1 cellular context compared by ENCODE assay signal in genomic region chr21:43865471-43866181, GRCh38.
TF ChIP-seq lines count a peak whose summit lies in the region.

No MANE protein-coding gene starts in this region.

TF ChIP-seq in GM12878, 131 proteins besides CTCF, POLR2A, EP300 and RAD21 (continued from another document and continues in another):
- TF ChIP-seq ZBTB33 (IDR thresholded peaks at IDR 0.05) = no peak
- TF ChIP-seq DPF2 (IDR thresholded peaks at IDR 0.05) = peak; percentile 69; the same call in 1 of the 2 replicates
- TF ChIP-seq NKRF (conservative IDR thresholded peaks at IDR 0.05) = 0 out of 2 replicates have a peak, but pooled peaks have one; percentile 45
- TF ChIP-seq LARP7 (IDR thresholded peaks at IDR 0.05) = peak; percentile 68; the same call in 1 of the 2 replicates
- TF ChIP-seq, protein P1, sequence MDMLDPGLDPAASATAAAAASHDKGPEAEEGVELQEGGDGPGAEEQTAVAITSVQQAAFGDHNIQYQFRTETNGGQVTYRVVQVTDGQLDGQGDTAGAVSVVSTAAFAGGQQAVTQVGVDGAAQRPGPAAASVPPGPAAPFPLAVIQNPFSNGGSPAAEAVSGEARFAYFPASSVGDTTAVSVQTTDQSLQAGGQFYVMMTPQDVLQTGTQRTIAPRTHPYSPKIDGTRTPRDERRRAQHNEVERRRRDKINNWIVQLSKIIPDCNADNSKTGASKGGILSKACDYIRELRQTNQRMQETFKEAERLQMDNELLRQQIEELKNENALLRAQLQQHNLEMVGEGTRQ (IDR thresholded peaks at IDR 0.05; ENCODE audit: borderline replicate concordance, low read depth, low read length) = no peak
- TF ChIP-seq NRF1 (conservative IDR thresholded peaks at IDR 0.05; ENCODE audit: low read depth, low read length) = no peak
- TF ChIP-seq RELA (IDR thresholded peaks at IDR 0.05; ENCODE audit: borderline replicate concordance, partially characterized antibody) = no peak
- no peak for TF ChIP-seq HDAC2 (IDR thresholded peaks at IDR 0.05)
- no peak for TF ChIP-seq SIN3A (IDR thresholded peaks at IDR 0.05; ENCODE audit: low read depth, low read length)
- no peak for TF ChIP-seq BCLAF1 (IDR thresholded peaks at IDR 0.05)
- TF ChIP-seq, protein P2, sequence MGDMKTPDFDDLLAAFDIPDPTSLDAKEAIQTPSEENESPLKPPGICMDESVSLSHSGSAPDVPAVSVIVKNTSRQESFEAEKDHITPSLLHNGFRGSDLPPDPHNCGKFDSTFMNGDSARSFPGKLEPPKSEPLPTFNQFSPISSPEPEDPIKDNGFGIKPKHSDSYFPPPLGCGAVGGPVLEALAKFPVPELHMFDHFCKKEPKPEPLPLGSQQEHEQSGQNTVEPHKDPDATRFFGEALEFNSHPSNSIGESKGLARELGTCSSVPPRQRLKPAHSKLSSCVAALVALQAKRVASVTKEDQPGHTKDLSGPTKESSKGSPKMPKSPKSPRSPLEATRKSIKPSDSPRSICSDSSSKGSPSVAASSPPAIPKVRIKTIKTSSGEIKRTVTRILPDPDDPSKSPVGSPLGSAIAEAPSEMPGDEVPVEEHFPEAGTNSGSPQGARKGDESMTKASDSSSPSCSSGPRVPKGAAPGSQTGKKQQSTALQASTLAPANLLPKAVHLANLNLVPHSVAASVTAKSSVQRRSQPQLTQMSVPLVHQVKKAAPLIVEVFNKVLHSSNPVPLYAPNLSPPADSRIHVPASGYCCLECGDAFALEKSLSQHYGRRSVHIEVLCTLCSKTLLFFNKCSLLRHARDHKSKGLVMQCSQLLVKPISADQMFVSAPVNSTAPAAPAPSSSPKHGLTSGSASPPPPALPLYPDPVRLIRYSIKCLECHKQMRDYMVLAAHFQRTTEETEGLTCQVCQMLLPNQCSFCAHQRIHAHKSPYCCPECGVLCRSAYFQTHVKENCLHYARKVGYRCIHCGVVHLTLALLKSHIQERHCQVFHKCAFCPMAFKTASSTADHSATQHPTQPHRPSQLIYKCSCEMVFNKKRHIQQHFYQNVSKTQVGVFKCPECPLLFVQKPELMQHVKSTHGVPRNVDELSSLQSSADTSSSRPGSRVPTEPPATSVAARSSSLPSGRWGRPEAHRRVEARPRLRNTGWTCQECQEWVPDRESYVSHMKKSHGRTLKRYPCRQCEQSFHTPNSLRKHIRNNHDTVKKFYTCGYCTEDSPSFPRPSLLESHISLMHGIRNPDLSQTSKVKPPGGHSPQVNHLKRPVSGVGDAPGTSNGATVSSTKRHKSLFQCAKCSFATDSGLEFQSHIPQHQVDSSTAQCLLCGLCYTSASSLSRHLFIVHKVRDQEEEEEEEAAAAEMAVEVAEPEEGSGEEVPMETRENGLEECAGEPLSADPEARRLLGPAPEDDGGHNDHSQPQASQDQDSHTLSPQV (IDR thresholded peaks at IDR 0.05) = no peak
- TF ChIP-seq KLF5 (IDR thresholded peaks at IDR 0.05; ENCODE audit: partially characterized antibody) = no peak
- TF ChIP-seq ZBED1 (IDR thresholded peaks at IDR 0.05; ENCODE audit: borderline replicate concordance) = no peak
- TF ChIP-seq SKIL (IDR thresholded peaks at IDR 0.05; ENCODE audit: low read depth, poor library complexity, severe bottlenecking) = no peak
- TF ChIP-seq SMAD1 (IDR thresholded peaks at IDR 0.05; ENCODE audit: low read depth, partially characterized antibody) = no peak
- TF ChIP-seq NR2C2 (IDR thresholded peaks at IDR 0.05; ENCODE audit: borderline replicate concordance, control insufficient read depth, insufficient read length, low read depth) = no peak
- TF ChIP-seq RUNX3 (IDR thresholded peaks at IDR 0.05; ENCODE audit: low read length) = no peak
- TF ChIP-seq, protein P3, sequence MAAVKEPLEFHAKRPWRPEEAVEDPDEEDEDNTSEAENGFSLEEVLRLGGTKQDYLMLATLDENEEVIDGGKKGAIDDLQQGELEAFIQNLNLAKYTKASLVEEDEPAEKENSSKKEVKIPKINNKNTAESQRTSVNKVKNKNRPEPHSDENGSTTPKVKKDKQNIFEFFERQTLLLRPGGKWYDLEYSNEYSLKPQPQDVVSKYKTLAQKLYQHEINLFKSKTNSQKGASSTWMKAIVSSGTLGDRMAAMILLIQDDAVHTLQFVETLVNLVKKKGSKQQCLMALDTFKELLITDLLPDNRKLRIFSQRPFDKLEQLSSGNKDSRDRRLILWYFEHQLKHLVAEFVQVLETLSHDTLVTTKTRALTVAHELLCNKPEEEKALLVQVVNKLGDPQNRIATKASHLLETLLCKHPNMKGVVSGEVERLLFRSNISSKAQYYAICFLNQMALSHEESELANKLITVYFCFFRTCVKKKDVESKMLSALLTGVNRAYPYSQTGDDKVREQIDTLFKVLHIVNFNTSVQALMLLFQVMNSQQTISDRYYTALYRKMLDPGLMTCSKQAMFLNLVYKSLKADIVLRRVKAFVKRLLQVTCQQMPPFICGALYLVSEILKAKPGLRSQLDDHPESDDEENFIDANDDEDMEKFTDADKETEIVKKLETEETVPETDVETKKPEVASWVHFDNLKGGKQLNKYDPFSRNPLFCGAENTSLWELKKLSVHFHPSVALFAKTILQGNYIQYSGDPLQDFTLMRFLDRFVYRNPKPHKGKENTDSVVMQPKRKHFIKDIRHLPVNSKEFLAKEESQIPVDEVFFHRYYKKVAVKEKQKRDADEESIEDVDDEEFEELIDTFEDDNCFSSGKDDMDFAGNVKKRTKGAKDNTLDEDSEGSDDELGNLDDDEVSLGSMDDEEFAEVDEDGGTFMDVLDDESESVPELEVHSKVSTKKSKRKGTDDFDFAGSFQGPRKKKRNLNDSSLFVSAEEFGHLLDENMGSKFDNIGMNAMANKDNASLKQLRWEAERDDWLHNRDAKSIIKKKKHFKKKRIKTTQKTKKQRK (IDR thresholded peaks at IDR 0.05; ENCODE audit: low read depth, low read length) = no peak
- TF ChIP-seq USF1 (IDR thresholded peaks at IDR 0.05; ENCODE audit: borderline replicate concordance, extremely low read length, insufficient read depth, low read depth, low read length) = no peak
- peak; percentile 48; the same call in 1 of the 2 replicates for TF ChIP-seq ZNF207 (IDR thresholded peaks at IDR 0.05; ENCODE audit: borderline replicate concordance)
- no peak for TF ChIP-seq ZBTB4 (CRISPR knock-in tag; IDR thresholded peaks at IDR 0.05)
- TF ChIP-seq ZNF24 (IDR thresholded peaks at IDR 0.05) = 0 out of 2 replicates have a peak, but pooled peaks have one; percentile 59
- no peak for TF ChIP-seq SPI1 (IDR thresholded peaks at IDR 0.05; ENCODE audit: borderline replicate concordance, insufficient read depth, low read depth, low read length)
- no peak for TF ChIP-seq E4F1 (IDR thresholded peaks at IDR 0.05; ENCODE audit: borderline replicate concordance, partially characterized antibody)
- 0 out of 2 replicates have a peak, but pooled peaks have one; percentile 13 for TF ChIP-seq MAX (IDR thresholded peaks at IDR 0.05; ENCODE audit: low read depth, low read length)
